In the genomic region with DNA sequence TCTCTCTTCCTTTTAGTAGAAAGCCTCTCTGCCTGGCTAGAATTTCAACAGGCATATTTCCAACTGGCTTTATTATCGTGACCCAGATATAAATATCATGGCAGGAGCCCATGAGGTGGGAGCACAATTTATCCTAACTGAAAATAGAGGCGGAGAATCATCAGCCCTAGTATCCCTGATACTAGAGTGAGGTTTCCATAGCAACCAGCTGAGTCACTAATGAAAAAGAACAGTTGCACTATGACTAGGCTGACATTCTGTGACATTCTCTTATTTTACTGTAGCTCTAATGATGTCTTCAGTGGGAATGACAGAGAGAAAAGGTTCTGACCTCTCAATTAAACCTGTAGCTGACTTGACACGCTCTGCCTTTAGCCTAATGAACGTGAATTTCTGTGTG, we compare ENCODE assay signal across 10 cellular contexts.
DNase-seq lines count a peak whose midpoint lies in the region; ATAC-seq, FAIRE-seq and TF ChIP-seq lines count a peak whose summit lies in the region.
"Had no signal": no experiment of that assay in that cellular context is flagged by ENCODE, and none has a peak within 500 bp of the region (broad histone marks: within the 10 kb centered on the region; RNA-seq: fewer than 3 reads in every experiment).

No MANE protein-coding gene starts in this region.

- no peak for FAIRE-seq in bronchial epithelial cell (lab: Jason Lieb, UNC)
- FAIRE-seq: G401.6 had no signal

- H3K9me3 Mint-ChIP-seq in activated naive CD8-positive, alpha-beta T cell treated with anti-CD3 and anti-CD28 coated beads, Interleukin-2, amount 50 U/mL, for 24 hours: no peaks in the 10 kb centered on the region
- H3K9me3 Mint-ChIP-seq in activated naive CD8-positive, alpha-beta T cell treated with anti-CD3 and anti-CD28 coated beads for 36 hours: peaks cover 1% of the 10 kb centered on the region
- H3K9me3 Mint-ChIP-seq in stimulated activated naive CD8-positive, alpha-beta T cell treated with anti-CD3 and anti-CD28 coated beads, Interleukin-15, amount 100 ng/mL, for 72 hours: no peaks in the 10 kb centered on the region

- intact Hi-C loops in posterior vena cava (cut with DNase I): no loop called here

- H3K36me3 ChIP-seq in bronchial epithelial cell (ENCODE audit: control insufficient read depth, insufficient read depth, low read length): no peaks in the 10 kb centered on the region

- no peaks in the 10 kb centered on the region for H3K36me3 Mint-ChIP-seq in activated naive CD8-positive, alpha-beta T cell treated with anti-CD3 and anti-CD28 coated beads, Interleukin-2, amount 50 U/mL, for 24 hours (ENCODE audit: low read depth)
- no peaks in the 10 kb centered on the region for H3K36me3 Mint-ChIP-seq in activated naive CD8-positive, alpha-beta T cell treated with anti-CD3 and anti-CD28 coated beads for 36 hours

- ATAC-seq in activated naive CD8-positive, alpha-beta T cell treated with anti-CD3 and anti-CD28 coated beads, Interleukin-2, amount 50 U/mL, for 24 hours: peak; percentile 69
- peak; percentile 57 for ATAC-seq in HG03469 (IDR thresholded peaks at IDR 0.05; ENCODE audit: unreplicated experiment)
- ATAC-seq in stimulated activated naive CD8-positive, alpha-beta T cell treated with anti-CD3 and anti-CD28 coated beads, Interleukin-15, amount 100 ng/mL, for 72 hours: peak; percentile 40
- ATAC-seq: Panc1 had no signal

- no peak overlapping the region for H3K4me3 Mint-ChIP-seq in activated naive CD8-positive, alpha-beta T cell treated with anti-CD3 and anti-CD28 coated beads, Interleukin-2, amount 50 U/mL, for 24 hours
- no peak overlapping the region for H3K4me3 Mint-ChIP-seq in activated naive CD8-positive, alpha-beta T cell treated with anti-CD3 and anti-CD28 coated beads for 36 hours
- no peak overlapping the region for H3K4me3 Mint-ChIP-seq in stimulated activated naive CD8-positive, alpha-beta T cell treated with anti-CD3 and anti-CD28 coated beads, Interleukin-15, amount 100 ng/mL, for 72 hours

- H3K27me3 ChIP-seq in bronchial epithelial cell (ENCODE audit: control insufficient read depth, insufficient read depth, low read length): no peaks in the 10 kb centered on the region

- H3K4me1 Mint-ChIP-seq in activated naive CD8-positive, alpha-beta T cell treated with anti-CD3 and anti-CD28 coated beads, Interleukin-2, amount 50 U/mL, for 24 hours: peaks cover 13% of the 10 kb centered on the region
- peaks cover 16% of the 10 kb centered on the region for H3K4me1 Mint-ChIP-seq in activated naive CD8-positive, alpha-beta T cell treated with anti-CD3 and anti-CD28 coated beads for 36 hours
- H3K4me1 Mint-ChIP-seq in stimulated activated naive CD8-positive, alpha-beta T cell treated with anti-CD3 and anti-CD28 coated beads, Interleukin-15, amount 100 ng/mL, for 72 hours: peaks cover 18% of the 10 kb centered on the region

- no peak for DNase-seq in activated naive CD8-positive, alpha-beta T cell treated with anti-CD3 and anti-CD28 coated beads, Interleukin-2, amount 50 U/mL, for 24 hours
- no peak for DNase-seq in activated naive CD8-positive, alpha-beta T cell treated with anti-CD3 and anti-CD28 coated beads for 36 hours
- DNase-seq in bronchial epithelial cell (ENCODE audit: low read depth) (peak; percentile 64), posterior vena cava (ENCODE audit: low spot score) (no peak)
- no peak for DNase-seq in stimulated activated naive CD8-positive, alpha-beta T cell treated with anti-CD3 and anti-CD28 coated beads, Interleukin-15, amount 100 ng/mL, for 72 hours
- DNase-seq in activated CD4-positive, alpha-beta T cell treated with anti-CD3 and anti-CD28 coated beads for 4 hours: no peak
- DNase-seq in activated CD4-positive, CD25-positive, alpha-beta regulatory T cell treated with anti-CD3 and anti-CD28 coated beads, Interleukin-2, amount 50 U/mL, for 72 hours: no peak

- no peak overlapping the region for H3K4me3 ChIP-seq in bronchial epithelial cell (ENCODE audit: low read depth, low read length)

- no peaks in the 10 kb centered on the region for H3K27me3 Mint-ChIP-seq in activated naive CD8-positive, alpha-beta T cell treated with anti-CD3 and anti-CD28 coated beads, Interleukin-2, amount 50 U/mL, for 24 hours
- H3K27me3 Mint-ChIP-seq in activated naive CD8-positive, alpha-beta T cell treated with anti-CD3 and anti-CD28 coated beads for 36 hours: peaks cover 3% of the 10 kb centered on the region
- H3K27me3 Mint-ChIP-seq in stimulated activated naive CD8-positive, alpha-beta T cell treated with anti-CD3 and anti-CD28 coated beads, Interleukin-15, amount 100 ng/mL, for 72 hours: peaks cover 20% of the 10 kb centered on the region

- no peak for TF ChIP-seq CTCF in bronchial epithelial cell (IDR thresholded peaks at IDR 0.05; ENCODE audit: insufficient read depth, low read length, severe bottlenecking)

- no peak overlapping the region for H3K27ac Mint-ChIP-seq in activated naive CD8-positive, alpha-beta T cell treated with anti-CD3 and anti-CD28 coated beads, Interleukin-2, amount 50 U/mL, for 24 hours
- H3K27ac Mint-ChIP-seq in activated naive CD8-positive, alpha-beta T cell treated with anti-CD3 and anti-CD28 coated beads for 36 hours: no peak overlapping the region
- no peak overlapping the region for H3K27ac Mint-ChIP-seq in stimulated activated naive CD8-positive, alpha-beta T cell treated with anti-CD3 and anti-CD28 coated beads, Interleukin-15, amount 100 ng/mL, for 72 hours
